ENCODE assay signal across 23 cellular contexts in the genomic region with DNA sequence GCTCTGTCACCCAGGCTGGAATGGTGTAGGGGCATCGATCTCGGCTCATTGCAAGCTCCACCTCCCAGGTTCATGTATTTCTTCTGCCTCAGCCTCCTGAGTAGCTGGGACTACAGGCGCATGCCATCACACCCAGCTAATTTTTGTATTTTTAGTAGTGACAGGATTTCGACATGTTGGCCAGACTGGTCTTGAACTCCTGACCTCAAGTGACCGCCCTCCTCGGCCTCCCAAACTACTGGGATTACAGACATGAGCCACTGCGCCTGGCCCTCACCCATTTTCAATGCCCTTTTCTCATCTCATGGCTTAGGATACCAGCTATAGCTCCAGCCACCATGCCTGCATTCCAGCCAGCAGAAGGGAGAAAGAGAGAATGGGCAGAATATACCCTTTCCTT.
"Had no signal": no experiment of that assay in that cellular context is flagged by ENCODE, and none has a peak within 500 bp of the region (broad histone marks: within the 10 kb centered on the region; RNA-seq: fewer than 3 reads in every experiment).

No MANE protein-coding gene starts in this region.

- H3K9me3 Mint-ChIP-seq: immature natural killer cell, mesothelial cell of epicardium had no signal

- H3K9me3 ChIP-seq: esophagus muscularis mucosa, gastroesophageal sphincter, heart left ventricle, left lung, lower lobe of right lung, mucosa of descending colon had no signal

- H2AFZ ChIP-seq: hepatocyte had no signal

- H3K4me1 ChIP-seq: left lung, lower lobe of right lung had no signal

- H3K27me3 ChIP-seq: dorsolateral prefrontal cortex, esophagus muscularis mucosa, foreskin keratinocyte, heart left ventricle, hepatocyte, left lung had no signal

- H3K4me3 ChIP-seq: coronary artery, dorsolateral prefrontal cortex, esophagus muscularis mucosa, gastroesophageal sphincter, heart left ventricle, hepatocyte, left lung, lower lobe of right lung, mucosa of descending colon had no signal

- ATAC-seq: foreskin keratinocyte, gastroesophageal sphincter, heart left ventricle, left colon, left lung, left ventricle myocardium superior, lower lobe of right lung, mucosa of descending colon had no signal

- H3K36me3 Mint-ChIP-seq: immature natural killer cell, mesothelial cell of epicardium, naive B cell had no signal

- H3K79me2 ChIP-seq: hepatocyte had no signal

- H3K4me2 ChIP-seq: hepatocyte had no signal

- H3K4me1 Mint-ChIP-seq: immature natural killer cell, naive B cell had no signal

- H3K27ac Mint-ChIP-seq: immature natural killer cell, mesothelial cell of epicardium had no signal

- DNase-seq: dermis blood vessel endothelial cell; dorsolateral prefrontal cortex; effector CD4-positive, alpha-beta T cell; effector memory CD4-positive, alpha-beta T cell; foreskin keratinocyte; heart left ventricle; hypothalamus; immature natural killer cell; islet precursor cell; kidney; kidney glomerular epithelial cell; left colon; left lung; left ventricle myocardium superior; lower lobe of right lung; mesenchymal stem cell; mucosa of descending colon; naive B cell had no signal

- H3K27ac ChIP-seq: coronary artery, dorsolateral prefrontal cortex, esophagus muscularis mucosa, foreskin keratinocyte, gastroesophageal sphincter, heart left ventricle, hepatocyte, left lung, lower lobe of right lung had no signal

- H3K36me3 ChIP-seq: esophagus muscularis mucosa, gastroesophageal sphincter, heart left ventricle, left lung, lower lobe of right lung had no signal

- H3K4me3 Mint-ChIP-seq: immature natural killer cell, mesothelial cell of epicardium, naive B cell had no signal
